Comparison of ENCODE assay signal across 1 cellular context in genomic region chr3:180416111-180416541, GRCh38.
TF ChIP-seq lines count a peak whose summit lies in the region.

No MANE protein-coding gene starts in this region.

TF ChIP-seq in SK-N-SH treated with all-trans-retinoic acid at 6 μM for 48 hours, 23 proteins besides CTCF, POLR2A, EP300 and RAD21 (continued from another document):
- no peak for TF ChIP-seq ZNF70 (CRISPR knock-in tag; IDR thresholded peaks at IDR 0.05)
- TF ChIP-seq CSDC2 (CRISPR knock-in tag; IDR thresholded peaks at IDR 0.05), result no peak
- no peak for TF ChIP-seq ISL1 (CRISPR knock-in tag; IDR thresholded peaks at IDR 0.05)
- no peak for TF ChIP-seq PPARA (CRISPR knock-in tag; IDR thresholded peaks at IDR 0.05; ENCODE audit: borderline replicate concordance)
- no peak for TF ChIP-seq BACH2 (CRISPR knock-in tag; IDR thresholded peaks at IDR 0.05; ENCODE audit: borderline replicate concordance)
- TF ChIP-seq GLIS3 (CRISPR knock-in tag; IDR thresholded peaks at IDR 0.05), result no peak
- no peak for TF ChIP-seq CREB5 (CRISPR knock-in tag; IDR thresholded peaks at IDR 0.05; ENCODE audit: low read depth)
- no peak for TF ChIP-seq CSRNP3 (CRISPR knock-in tag; IDR thresholded peaks at IDR 0.05)
- no peak for TF ChIP-seq POU6F1 (CRISPR knock-in tag; IDR thresholded peaks at IDR 0.05; ENCODE audit: borderline replicate concordance, low read depth)
- TF ChIP-seq ESRRG (CRISPR knock-in tag; IDR thresholded peaks at IDR 0.05), result no peak
- TF ChIP-seq SNAI2 (CRISPR knock-in tag; IDR thresholded peaks at IDR 0.05), result no peak
- TF ChIP-seq PATZ1 (CRISPR knock-in tag; IDR thresholded peaks at IDR 0.05; ENCODE audit: borderline replicate concordance), result no peak
- no peak for TF ChIP-seq TOX (CRISPR knock-in tag; IDR thresholded peaks at IDR 0.05; ENCODE audit: borderline replicate concordance)
